Comparison of ENCODE assay signal across 19 cellular contexts in genomic region chr3:128397484-128397883, GRCh38.
"Had no signal": no experiment of that assay in that cellular context is flagged by ENCODE, and none has a peak within 500 bp of the region (broad histone marks: within the 10 kb centered on the region; RNA-seq: fewer than 3 reads in every experiment).

No MANE protein-coding gene starts in this region.

- H3K27me3 Mint-ChIP-seq: natural killer cell treated with Interleukin-12 subunit alpha and Interleukin-12 subunit beta and Interleukin-15 and Interleukin-18, amount 100 ng/mL, for 72 hours had no signal

- ATAC-seq: esophagus mucosa; gastrocnemius medialis; left ventricle myocardium superior; lower lobe of right lung; sciatic nerve; stimulated activated effector memory CD8-positive, alpha-beta T cell treated with anti-CD3 and anti-CD28 coated beads, Interleukin-12 subunit alpha, Interleukin-12 subunit beta, amount 100 ng/mL, for 72 hours had no signal

- H3K36me3 Mint-ChIP-seq: natural killer cell treated with Interleukin-12 subunit alpha and Interleukin-12 subunit beta and Interleukin-15 and Interleukin-18, amount 100 ng/mL, for 72 hours; stimulated activated effector memory CD8-positive, alpha-beta T cell treated with anti-CD3 and anti-CD28 coated beads, Interleukin-12 subunit alpha, Interleukin-12 subunit beta, amount 100 ng/mL, for 72 hours had no signal

- H3K4me1 ChIP-seq: lower lobe of right lung, parathyroid adenoma, thyroid gland had no signal

- H2AFZ ChIP-seq: parathyroid adenoma had no signal

- H3K27ac ChIP-seq: epithelial cell of prostate, gastrocnemius medialis, lower lobe of right lung, parathyroid adenoma, stomach, thyroid gland had no signal

- DNase-seq: cortex of kidney; foreskin fibroblast; gastrocnemius medialis; head of caudate nucleus; left ventricle myocardium superior; lower lobe of right lung; stimulated activated CD4-positive, alpha-beta T cell treated with anti-CD3 and anti-CD28 coated beads, Interleukin-2, amount 100 ng/mL, for 24 hours; stimulated activated CD4-positive, alpha-beta T cell treated with anti-CD3 and anti-CD28 coated beads, Interleukin-4, amount 100 ng/mL, for 24 hours; stimulated activated naive CD4-positive, alpha-beta T cell treated with Interleukin-2 at 50 U/mL for 16 hours; stomach; thyroid gland; trophoblast cell had no signal

- H3K27me3 ChIP-seq: gastrocnemius medialis, stomach, thyroid gland had no signal

- H3K9me3 Mint-ChIP-seq: natural killer cell treated with Interleukin-12 subunit alpha and Interleukin-12 subunit beta and Interleukin-15 and Interleukin-18, amount 100 ng/mL, for 72 hours; neural crest cell; stimulated activated effector memory CD8-positive, alpha-beta T cell treated with anti-CD3 and anti-CD28 coated beads, Interleukin-12 subunit alpha, Interleukin-12 subunit beta, amount 100 ng/mL, for 72 hours had no signal

- H3K4me3 ChIP-seq: gastrocnemius medialis, lower lobe of right lung, stomach, thyroid gland had no signal

- H3K4me3 Mint-ChIP-seq: natural killer cell treated with Interleukin-12 subunit alpha and Interleukin-12 subunit beta and Interleukin-15 and Interleukin-18, amount 100 ng/mL, for 72 hours; neural crest cell; stimulated activated effector memory CD8-positive, alpha-beta T cell treated with anti-CD3 and anti-CD28 coated beads, Interleukin-12 subunit alpha, Interleukin-12 subunit beta, amount 100 ng/mL, for 72 hours had no signal

- H3K9ac ChIP-seq: parathyroid adenoma had no signal

- H3K9me3 ChIP-seq: gastrocnemius medialis, lower lobe of right lung, stomach, thyroid gland had no signal

- H3K27ac Mint-ChIP-seq: natural killer cell treated with Interleukin-12 subunit alpha and Interleukin-12 subunit beta and Interleukin-15 and Interleukin-18, amount 100 ng/mL, for 72 hours; stimulated activated effector memory CD8-positive, alpha-beta T cell treated with anti-CD3 and anti-CD28 coated beads, Interleukin-12 subunit alpha, Interleukin-12 subunit beta, amount 100 ng/mL, for 72 hours had no signal

- H3K36me3 ChIP-seq: gastrocnemius medialis, lower lobe of right lung, stomach, thyroid gland had no signal
